11 cellular contexts compared by ENCODE assay signal in genomic region chr7:37921876-37922275, GRCh38. TPM values are rescaled to one million over a fixed set of nuclear protein-coding genes. Genes with fewer than 3 reads are reported as not detected.
DNase-seq lines count a peak whose midpoint lies in the region; ATAC-seq, FAIRE-seq and TF ChIP-seq lines count a peak whose summit lies in the region.
"Had no signal": no experiment of that assay in that cellular context is flagged by ENCODE, and none has a peak within 500 bp of the region (broad histone marks: within the 10 kb centered on the region; RNA-seq: fewer than 3 reads in every experiment).

No MANE protein-coding gene starts in this region.

- ATAC-seq in Panc1 (no peak), psoas muscle (peak; percentile 33 to 65 (median 54)), GM21515 (IDR thresholded peaks at IDR 0.05; ENCODE audit: unreplicated experiment) (no peak)

- no peak for TF ChIP-seq CTCF in Panc1 (IDR thresholded peaks at IDR 0.05)
- TF ChIP-seq CTCF in glutamatergic neuron (IDR thresholded peaks at IDR 0.05; ENCODE audit: partially characterized antibody, unreplicated experiment), result no peak
- no peak for TF ChIP-seq CTCF in psoas muscle (IDR thresholded peaks at IDR 0.05)
- no peak for TF ChIP-seq CTCF in foreskin fibroblast (IDR thresholded peaks at IDR 0.05; ENCODE audit: low read depth, low read length)

- H3K9me3 ChIP-seq in Panc1 (ENCODE audit: control insufficient read depth, insufficient read depth, low read depth, low read length), result peaks cover 15% of the 10 kb centered on the region; the same call in 1 of the 2 replicates
- peaks cover 9% of the 10 kb centered on the region for H3K9me3 ChIP-seq in psoas muscle

- peak; percentile 53 for FAIRE-seq in GM12892 (lab: Jason Lieb, UNC)
- FAIRE-seq: keratinocyte had no signal

- peaks cover 17% of the 10 kb centered on the region for H3K4me1 ChIP-seq in Panc1 (ENCODE audit: control insufficient read depth, insufficient read depth, low read length)
- peaks cover 15% of the 10 kb centered on the region for H3K4me1 ChIP-seq in psoas muscle

- H3K9me3 Mint-ChIP-seq in glutamatergic neuron (ENCODE audit: unreplicated experiment), result peaks cover 11% of the 10 kb centered on the region

- no peak for TF ChIP-seq POLR2A in GM12892 (IDR thresholded peaks at IDR 0.05; ENCODE audit: low read depth, low read length)

- no peak overlapping the region for H3K27ac Mint-ChIP-seq in glutamatergic neuron (ENCODE audit: unreplicated experiment)

- H3K27me3 Mint-ChIP-seq in glutamatergic neuron (ENCODE audit: unreplicated experiment), result peaks cover 7% of the 10 kb centered on the region

- intact Hi-C loops in Panc1 (cut with micrococcal nuclease; ENCODE audit: unreplicated experiment) (no loop called here), psoas muscle (cut with DNase I) (no loop called here)

- H3K4me3 Mint-ChIP-seq in glutamatergic neuron (ENCODE audit: unreplicated experiment), result peak overlapping the region; percentile 85

- no peak for DNase-seq in GM12892 (ENCODE audit: insufficient read length)
- DNase-seq in Panc1 (ENCODE audit: low read depth, low spot score), result no peak
- no peak for DNase-seq in glutamatergic neuron
- DNase-seq in psoas muscle, result no peak
- DNase-seq in foreskin fibroblast, result no peak
- DNase-seq in T1000 (lab: John Stamatoyannopoulos, UW), result no peak
- DNase-seq: EL, IMR-90 had no signal

- TSS peak; percentile 78 for BruUV-seq in Panc1 (replicated peaks; lab: Mats Ljungman, UMichigan)

- POLR2A ChIA-PET in Panc1 (lab: Charles Lee), result no interaction called here

- H3K27me3 ChIP-seq in Panc1 (ENCODE audit: control insufficient read depth, insufficient read depth, low read length) (no peaks in the 10 kb centered on the region; the same call in none of the 2 replicates), psoas muscle (ENCODE audit: insufficient read depth in 3 of 3, low read length in 2 of 3) (no peaks in the 10 kb centered on the region)

- peaks cover 15% of the 10 kb centered on the region for H3K36me3 Mint-ChIP-seq in glutamatergic neuron (ENCODE audit: unreplicated experiment)

- 20 to 34% (median 23%) methylated on average over 4 of the region's 4 CpGs for WGBS in psoas muscle, 3 donors

- H3K4me1 Mint-ChIP-seq in glutamatergic neuron (ENCODE audit: low read depth, unreplicated experiment), result peaks cover 8% of the 10 kb centered on the region

- CTCF ChIA-PET in Panc1 (lab: Charles Lee), result no interaction called here

- H3K4me3 ChIP-seq in Panc1 (ENCODE audit: low read depth in 2 of 2, low read length in 2 of 2) (peak overlapping the region; percentile 54 to 82), psoas muscle (peak overlapping the region; percentile 93), foreskin fibroblast (ENCODE audit: low read depth in 1 of 2, low read length in 2 of 2) (peak overlapping the region in 1 of 2 donors; percentile 4)

- no peaks in the 10 kb centered on the region for H3K36me3 ChIP-seq in Panc1 (ENCODE audit: control insufficient read depth, insufficient read depth, low read length)
- H3K36me3 ChIP-seq in psoas muscle (ENCODE audit: insufficient read depth in 1 of 2, low read depth in 1 of 2), result peaks cover 0 to 3% of the 10 kb centered on the region in 2 donors

- in situ Hi-C loops in Panc1 (cut with HindIII; ENCODE audit: low pct_unique_long_range_greater_than_20kb, low sequenced_read_pairs), result no loop called here

- peak overlapping the region; percentile 84 for H3K27ac ChIP-seq in Panc1 (ENCODE audit: low read length)
- peak overlapping the region; percentile 89 for H3K27ac ChIP-seq in psoas muscle

RNA-seq across cellular contexts. Expression of gene EPDR1, which starts 1.4 kb away (rescaled TPM):
- polyA plus RNA-seq in GM12892 (2012; ENCODE audit: missing spikeins), result 3.0 TPM
- total RNA-seq in Panc1 (2021; ENCODE audit: unreplicated experiment), result 86.6 TPM
- 61.2 TPM for polyA plus RNA-seq in Panc1 (2012; ENCODE audit: insufficient read length)
- 10.3 TPM for total RNA-seq in glutamatergic neuron (ENCODE audit: unreplicated experiment)
- 10 to 100 TPM; 46.9 to 83.1 (median 52.5) TPM for total RNA-seq in psoas muscle
- 10 to 100 TPM; 16.9 to 67.0 (median 18.8) TPM for polyA plus RNA-seq in psoas muscle
- total RNA-seq: T-helper 1 cell treated with Interleukin-12 subunit alpha and Interleukin-12 subunit beta and Interleukin-4 antibody, amounts not matched to agents 30 ng/mL and 1 ng/mL, for 36 hours had no signal
- polyA plus RNA-seq: keratinocyte had no signal

RNA-seq across cellular contexts. Expression of gene SFRP4, which starts 5.3 kb away (rescaled TPM):
- not detected for polyA plus RNA-seq in GM12892 (2012; ENCODE audit: missing spikeins)
- total RNA-seq in Panc1 (2021; ENCODE audit: unreplicated experiment) (0.74 TPM), glutamatergic neuron (ENCODE audit: unreplicated experiment) (2.2 TPM), psoas muscle (1 to 10 TPM in 2 of 4 donors, under 1 TPM in 2; 0.36 to 2.0 (median 1.1) TPM)
- 0.23 TPM for polyA plus RNA-seq in Panc1 (2012; ENCODE audit: insufficient read length)
- under 1 TPM; 0.38 to 0.42 (median 0.41) TPM for polyA plus RNA-seq in psoas muscle
- total RNA-seq: IMR-90; T-helper 1 cell treated with Interleukin-12 subunit alpha and Interleukin-12 subunit beta and Interleukin-4 antibody, amounts not matched to agents 30 ng/mL and 1 ng/mL, for 36 hours had no signal
- polyA plus RNA-seq: IMR-90, keratinocyte had no signal

Comparison
In these comparisons a context has a peak if more than half of its experiments do, and no peak if none do; other contexts are left out.
1. ATAC-seq: peak in psoas muscle (4 of 4); none in Panc1 (single experiment) and GM21515 (single experiment).